20 cellular contexts compared by ENCODE assay signal in genomic region chr4:11741190-11741652, GRCh38.
DNase-seq lines count a peak whose midpoint lies in the region; ATAC-seq and TF ChIP-seq lines count a peak whose summit lies in the region.
"Had no signal": no experiment of that assay in that cellular context is flagged by ENCODE, and none has a peak within 500 bp of the region (broad histone marks: within the 10 kb centered on the region; RNA-seq: fewer than 3 reads in every experiment).

No MANE protein-coding gene starts in this region.

- peak overlapping the region; percentile 29 for H3K4me2 ChIP-seq in osteoblast (ENCODE audit: insufficient read depth, low read length)

- H3K4me1 ChIP-seq in osteoblast (ENCODE audit: insufficient read depth, low read length), result peaks cover 25% of the 10 kb centered on the region
- no peaks in the 10 kb centered on the region for H3K4me1 ChIP-seq in vagina

- CTCF ChIA-PET in activated naive CD4-positive, alpha-beta T cell treated with anti-CD3 and anti-CD28 coated beads for 36 hours (lab: Charles Lee), result no interaction called here

- no peaks in the 10 kb centered on the region for H3K9me3 ChIP-seq in osteoblast (ENCODE audit: low read depth, low read length)
- no peaks in the 10 kb centered on the region for H3K9me3 ChIP-seq in vagina
- H3K9me3 ChIP-seq: heart left ventricle had no signal

- peaks cover 10% of the 10 kb centered on the region for H3K27me3 Mint-ChIP-seq in stimulated activated naive CD8-positive, alpha-beta T cell treated with anti-CD3 and anti-CD28 coated beads, Interleukin-15, amount 100 ng/mL, for 72 hours
- H3K27me3 Mint-ChIP-seq in activated naive CD4-positive, alpha-beta T cell treated with anti-CD3 and anti-CD28 coated beads for 36 hours (ENCODE audit: low read depth), result peaks cover 14% of the 10 kb centered on the region
- H3K27me3 Mint-ChIP-seq: activated T-helper 17 cell treated with anti-CD3 and anti-CD28 coated beads, Interleukin-2, amount 50 U/mL, for 72 hours had no signal

- H3K27ac ChIP-seq in osteoblast (ENCODE audit: low read depth, low read length), result no peak overlapping the region
- H3K27ac ChIP-seq in vagina, result no peak overlapping the region
- H3K27ac ChIP-seq: heart left ventricle had no signal

- H2AFZ ChIP-seq in osteoblast (ENCODE audit: low read length), result peak overlapping the region; percentile 58

- ATAC-seq in stimulated activated naive CD8-positive, alpha-beta T cell treated with anti-CD3 and anti-CD28 coated beads, Interleukin-15, amount 100 ng/mL, for 72 hours, result no peak
- ATAC-seq: activated T-helper 17 cell treated with anti-CD3 and anti-CD28 coated beads, Interleukin-2, amount 50 U/mL, for 72 hours; heart left ventricle; sciatic nerve had no signal

- H3K27ac Mint-ChIP-seq in stimulated activated naive CD8-positive, alpha-beta T cell treated with anti-CD3 and anti-CD28 coated beads, Interleukin-15, amount 100 ng/mL, for 72 hours, result no peak overlapping the region
- H3K27ac Mint-ChIP-seq in activated naive CD4-positive, alpha-beta T cell treated with anti-CD3 and anti-CD28 coated beads for 36 hours, result no peak overlapping the region
- H3K27ac Mint-ChIP-seq: activated B cell treated with CpG ODN at 0.5 μM for 24 hours; activated T-helper 17 cell treated with anti-CD3 and anti-CD28 coated beads, Interleukin-2, amount 50 U/mL, for 72 hours; T-helper 1 cell treated with Interleukin-12 subunit alpha and Interleukin-12 subunit beta and Interleukin-4 antibody, amounts not matched to agents 30 μg/mL and 1 μg/mL, for 36 hours had no signal

- no peaks in the 10 kb centered on the region for H3K4me1 Mint-ChIP-seq in stimulated activated naive CD8-positive, alpha-beta T cell treated with anti-CD3 and anti-CD28 coated beads, Interleukin-15, amount 100 ng/mL, for 72 hours
- no peaks in the 10 kb centered on the region for H3K4me1 Mint-ChIP-seq in activated naive CD4-positive, alpha-beta T cell treated with anti-CD3 and anti-CD28 coated beads for 36 hours (ENCODE audit: low read depth)
- H3K4me1 Mint-ChIP-seq: activated B cell treated with CpG ODN at 0.5 μM for 24 hours; activated T-helper 17 cell treated with anti-CD3 and anti-CD28 coated beads, Interleukin-2, amount 50 U/mL, for 72 hours had no signal

- no peaks in the 10 kb centered on the region for H3K79me2 ChIP-seq in osteoblast (ENCODE audit: insufficient read depth, low read length)

- no peaks in the 10 kb centered on the region for H3K36me3 Mint-ChIP-seq in activated naive CD4-positive, alpha-beta T cell treated with anti-CD3 and anti-CD28 coated beads for 36 hours (ENCODE audit: low read depth)

- DNase-seq in HCEC 1CT, result peak; percentile 8
- peak; percentile 65 for DNase-seq in amniotic epithelial cell (ENCODE audit: low read depth)
- peak; percentile 39 for DNase-seq in fibroblast of peridontal ligament (ENCODE audit: extremely low read depth)
- DNase-seq in osteoblast (ENCODE audit: insufficient read length, low spot score, missing footprints), result no peak
- no peak for DNase-seq in vagina (ENCODE audit: extremely low spot score in 2 of 2)
- DNase-seq in stimulated activated naive CD8-positive, alpha-beta T cell treated with anti-CD3 and anti-CD28 coated beads, Interleukin-15, amount 100 ng/mL, for 72 hours, result no peak
- no peak for DNase-seq in mesenteric fat pad (ENCODE audit: low spot score)
- DNase-seq in activated naive CD4-positive, alpha-beta T cell treated with anti-CD3 and anti-CD28 coated beads for 36 hours, result no peak
- DNase-seq: activated B cell treated with CpG ODN at 0.5 μM for 24 hours; COR-L47; heart left ventricle; kidney glomerular epithelial cell; NCI-H187 treated with DMSO at 0.1 percent for 48 hours; NCI-H446 treated with DMSO at 0.1 percent for 48 hours; nucleus accumbens; SIG-M5; stimulated activated CD4-positive, alpha-beta T cell treated with anti-CD3 and anti-CD28 coated beads, Interleukin-1b, Interleukin-23, amount 100 ng/mL, for 48 hours had no signal

- no peak overlapping the region for H3K4me3 Mint-ChIP-seq in stimulated activated naive CD8-positive, alpha-beta T cell treated with anti-CD3 and anti-CD28 coated beads, Interleukin-15, amount 100 ng/mL, for 72 hours
- no peak overlapping the region for H3K4me3 Mint-ChIP-seq in activated naive CD4-positive, alpha-beta T cell treated with anti-CD3 and anti-CD28 coated beads for 36 hours
- H3K4me3 Mint-ChIP-seq: activated B cell treated with CpG ODN at 0.5 μM for 24 hours; activated T-helper 17 cell treated with anti-CD3 and anti-CD28 coated beads, Interleukin-2, amount 50 U/mL, for 72 hours; T-helper 1 cell treated with Interleukin-12 subunit alpha and Interleukin-12 subunit beta and Interleukin-4 antibody, amounts not matched to agents 30 μg/mL and 1 μg/mL, for 36 hours had no signal

- TF ChIP-seq POLR2A in vagina (IDR thresholded peaks at IDR 0.05), result no peak

- intact Hi-C loops in vagina (cut with DNase I), result no loop called here
- intact Hi-C loops in activated naive CD4-positive, alpha-beta T cell treated with anti-CD3 and anti-CD28 coated beads for 36 hours (cut with micrococcal nuclease), result no loop called here

- no peaks in the 10 kb centered on the region for H3K27me3 ChIP-seq in osteoblast (ENCODE audit: insufficient read depth, low read length)
- no peaks in the 10 kb centered on the region for H3K27me3 ChIP-seq in vagina
- H3K27me3 ChIP-seq: heart left ventricle had no signal

- H4K20me1 ChIP-seq in osteoblast (ENCODE audit: insufficient read depth, low read length), result no peaks in the 10 kb centered on the region

- H3K36me3 ChIP-seq in osteoblast (ENCODE audit: insufficient read depth, low read length), result no peaks in the 10 kb centered on the region
- H3K36me3 ChIP-seq in vagina, result no peaks in the 10 kb centered on the region
- H3K36me3 ChIP-seq: heart left ventricle had no signal

- TF ChIP-seq CTCF in osteoblast (IDR thresholded peaks at IDR 0.05; ENCODE audit: extremely low read depth, low read depth, low read length) (no peak), vagina (IDR thresholded peaks at IDR 0.05) (no peak)

- H3K4me3 ChIP-seq in osteoblast (ENCODE audit: insufficient read depth, low read length) (no peak overlapping the region), vagina (no peak overlapping the region)
- H3K4me3 ChIP-seq: heart left ventricle had no signal

- H3K9me3 Mint-ChIP-seq in stimulated activated naive CD8-positive, alpha-beta T cell treated with anti-CD3 and anti-CD28 coated beads, Interleukin-15, amount 100 ng/mL, for 72 hours, result no peaks in the 10 kb centered on the region
- H3K9me3 Mint-ChIP-seq in activated naive CD4-positive, alpha-beta T cell treated with anti-CD3 and anti-CD28 coated beads for 36 hours, result no peaks in the 10 kb centered on the region
- H3K9me3 Mint-ChIP-seq: activated B cell treated with CpG ODN at 0.5 μM for 24 hours; activated T-helper 17 cell treated with anti-CD3 and anti-CD28 coated beads, Interleukin-2, amount 50 U/mL, for 72 hours; T-helper 1 cell treated with Interleukin-12 subunit alpha and Interleukin-12 subunit beta and Interleukin-4 antibody, amounts not matched to agents 30 μg/mL and 1 μg/mL, for 36 hours had no signal

Comparison
In these comparisons a context has a peak if more than half of its experiments do, and no peak if none do; other contexts are left out.
1. DNase-seq: peak in HCEC 1CT (single experiment), amniotic epithelial cell (single experiment) and fibroblast of peridontal ligament (single experiment); none in osteoblast (single experiment), vagina (0 of 2), stimulated activated naive CD8-positive, alpha-beta T cell treated with anti-CD3 and anti-CD28 coated beads, Interleukin-15, amount 100 ng/mL, for 72 hours (0 of 2), mesenteric fat pad (single experiment) and activated naive CD4-positive, alpha-beta T cell treated with anti-CD3 and anti-CD28 coated beads for 36 hours (single experiment).